Comparison of ENCODE assay signal across 28 cellular contexts in genomic region chr14:69280746-69281291, GRCh38. TPM values are rescaled to one million over a fixed set of nuclear protein-coding genes. Genes with fewer than 3 reads are reported as not detected.
"Had no signal": no experiment of that assay in that cellular context is flagged by ENCODE, and none has a peak within 500 bp of the region (broad histone marks: within the 10 kb centered on the region; RNA-seq: fewer than 3 reads in every experiment).

No MANE protein-coding gene starts in this region.

- DNase-seq: activated CD4-positive, alpha-beta memory T cell treated with anti-CD3 and anti-CD28 coated beads, Interleukin-2, amount 10 ng/mL, durations not matched to agents 7 days and 5 days; activated CD4-positive, alpha-beta T cell treated with anti-CD3 and anti-CD28 coated beads for 1 hour; activated CD4-positive, alpha-beta T cell treated with anti-CD3 and anti-CD28 coated beads for 48 hours; activated CD4-positive, CD25-positive, alpha-beta regulatory T cell; activated CD8-positive, alpha-beta memory T cell treated with anti-CD3 and anti-CD28 coated beads for 24 hours; activated CD8-positive, alpha-beta memory T cell treated with anti-CD3 and anti-CD28 coated beads, Interleukin-2, amount 10 ng/mL, durations not matched to agents 7 days and 5 days; activated gamma-delta T cell; activated naive CD4-positive, alpha-beta T cell treated with Interleukin-2 at 50 U/mL for 16 hours; activated naive CD8-positive, alpha-beta T cell treated with anti-CD3 and anti-CD28 coated beads, Interleukin-2, amount 50 U/mL, for 24 hours; activated T-cell treated with anti-CD3 and anti-CD28 coated beads, Interleukin-2, amount 50 U/mL, for 48 hours; anterior cingulate cortex; Kasumi-1; KG1; MM.1S; NCI-H1694 treated with DMSO at 0.1 percent for 48 hours; NCI-H526; NCI-H748 treated with DMSO at 0.1 percent for 48 hours; NK-92 treated with Interleukin-12 subunit alpha and Interleukin-12 subunit beta, amount 100 ng/mL, for 24 hours; PC-9; T1000; WERI-Rb-1 had no signal

- H3K4me3 Mint-ChIP-seq: activated CD4-positive, alpha-beta memory T cell treated with anti-CD3 and anti-CD28 coated beads, Interleukin-2, amount 10 ng/mL, durations not matched to agents 7 days and 5 days; activated CD8-positive, alpha-beta memory T cell treated with anti-CD3 and anti-CD28 coated beads, Interleukin-2, amount 10 ng/mL, durations not matched to agents 7 days and 5 days; activated naive CD8-positive, alpha-beta T cell; activated naive CD8-positive, alpha-beta T cell treated with anti-CD3 and anti-CD28 coated beads, Interleukin-2, amount 50 U/mL, for 24 hours; brain; central memory CD8-positive, alpha-beta T cell had no signal

- H3K4me3 ChIP-seq: PC-9, SK-N-MC had no signal

- H3K27ac Mint-ChIP-seq: activated CD4-positive, alpha-beta memory T cell treated with anti-CD3 and anti-CD28 coated beads, Interleukin-2, amount 10 ng/mL, durations not matched to agents 7 days and 5 days; activated CD8-positive, alpha-beta memory T cell treated with anti-CD3 and anti-CD28 coated beads, Interleukin-2, amount 10 ng/mL, durations not matched to agents 7 days and 5 days; activated naive CD8-positive, alpha-beta T cell; activated naive CD8-positive, alpha-beta T cell treated with anti-CD3 and anti-CD28 coated beads, Interleukin-2, amount 50 U/mL, for 24 hours had no signal

- H3K27ac ChIP-seq: PC-9, RWPE1, SK-N-MC, WERI-Rb-1 had no signal

- H3K9me3 Mint-ChIP-seq: activated CD4-positive, alpha-beta memory T cell treated with anti-CD3 and anti-CD28 coated beads, Interleukin-2, amount 10 ng/mL, durations not matched to agents 7 days and 5 days had no signal

- H3K27me3 Mint-ChIP-seq: brain had no signal

- H3K36me3 Mint-ChIP-seq: activated CD8-positive, alpha-beta memory T cell treated with anti-CD3 and anti-CD28 coated beads, Interleukin-2, amount 10 ng/mL, durations not matched to agents 7 days and 5 days; activated naive CD8-positive, alpha-beta T cell had no signal

- FAIRE-seq: RCC 7860 had no signal

- H3K4me2 ChIP-seq: PC-9 had no signal

- H3K4me1 Mint-ChIP-seq: activated CD4-positive, alpha-beta memory T cell treated with anti-CD3 and anti-CD28 coated beads, Interleukin-2, amount 10 ng/mL, durations not matched to agents 7 days and 5 days; activated CD8-positive, alpha-beta memory T cell treated with anti-CD3 and anti-CD28 coated beads, Interleukin-2, amount 10 ng/mL, durations not matched to agents 7 days and 5 days; activated naive CD8-positive, alpha-beta T cell treated with anti-CD3 and anti-CD28 coated beads, Interleukin-2, amount 50 U/mL, for 24 hours; central memory CD8-positive, alpha-beta T cell had no signal

- H3K36me3 ChIP-seq: WERI-Rb-1 had no signal

- H2AFZ ChIP-seq: PC-9 had no signal

- ATAC-seq: activated CD8-positive, alpha-beta memory T cell treated with anti-CD3 and anti-CD28 coated beads, Interleukin-2, amount 10 ng/mL, durations not matched to agents 7 days and 5 days; activated naive CD8-positive, alpha-beta T cell treated with anti-CD3 and anti-CD28 coated beads, Interleukin-2, amount 50 U/mL, for 24 hours had no signal

RNA-seq across cellular contexts. Expression of gene GALNT16, which starts 20.9 kb away (rescaled TPM):
- total RNA-seq: activated CD4-positive, alpha-beta memory T cell treated with anti-CD3 and anti-CD28 coated beads, Interleukin-2, amount 10 ng/mL, durations not matched to agents 7 days and 5 days; T-helper 2 cell treated with Interferon-gamma antibody and Interleukin-4, amounts not matched to agents 100 ng/mL and 5 ng/mL, for 36 hours had no signal
